ENCODE assay signal across 25 cellular contexts in the genomic region with DNA sequence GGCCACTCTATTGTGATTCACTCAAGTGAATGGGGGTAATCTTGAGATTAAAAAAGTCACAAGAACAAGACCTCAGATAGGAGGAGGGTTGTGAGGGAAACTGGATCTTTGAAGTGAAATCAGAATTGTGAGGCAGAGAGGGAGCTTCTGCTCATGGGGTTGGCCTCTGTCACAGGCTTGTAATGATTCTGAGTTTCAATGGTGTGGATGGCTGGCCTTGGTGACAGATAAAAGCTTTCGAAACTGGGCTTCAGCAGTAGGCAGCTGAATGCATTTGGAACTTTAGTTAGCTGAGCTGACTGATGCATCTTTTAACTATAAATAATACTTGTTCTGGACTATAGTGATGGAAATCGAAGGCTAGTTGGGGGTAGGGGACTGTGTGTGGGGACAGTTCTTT. TPM values are rescaled to one million over a fixed set of nuclear protein-coding genes. Genes with fewer than 3 reads are reported as not detected.
"Had no signal": no experiment of that assay in that cellular context is flagged by ENCODE, and none has a peak within 500 bp of the region (broad histone marks: within the 10 kb centered on the region; RNA-seq: fewer than 3 reads in every experiment).

No MANE protein-coding gene starts in this region.

- H3K4me2 ChIP-seq: smooth muscle cell had no signal

- H3K4me1 ChIP-seq: gastrocnemius medialis, thyroid gland had no signal

- DNase-seq: cortex of kidney; effector memory CD4-positive, alpha-beta T cell; gastrocnemius medialis; heart right ventricle; hypothalamus; islet precursor cell; mammary epithelial cell; mucosa of descending colon; naive thymus-derived CD8-positive, alpha-beta T cell; ovary; right cardiac atrium; stimulated activated CD4-positive, alpha-beta T cell treated with anti-CD3 and anti-CD28 coated beads, Interleukin-4, amount 100 ng/mL, for 1 hour; stimulated activated CD8-positive, alpha-beta memory T cell treated with anti-CD3 and anti-CD28 coated beads, Interleukin-4, amount 100 ng/mL, for 48 hours; stimulated activated naive CD8-positive, alpha-beta T cell treated with anti-CD3 and anti-CD28 coated beads, Interleukin-15, Interleukin-2, amounts not matched to agents 100 U/mL and 50 U/mL, for 24 hours; thyroid gland had no signal

- H3K36me3 ChIP-seq: gastrocnemius medialis, heart right ventricle, ovary, suprapubic skin, thyroid gland had no signal

- H3K27me3 ChIP-seq: gastrocnemius medialis, heart right ventricle, ovary, suprapubic skin, thyroid gland had no signal

- ATAC-seq: esophagus mucosa; gastrocnemius medialis; heart right ventricle; left lobe of liver; mucosa of descending colon; naive thymus-derived CD8-positive, alpha-beta T cell; right cardiac atrium; stimulated activated effector memory CD8-positive, alpha-beta T cell treated with anti-CD3 and anti-CD28 coated beads, Interleukin-12 subunit alpha, Interleukin-12 subunit beta, amount 100 ng/mL, for 72 hours; stimulated activated naive CD8-positive, alpha-beta T cell treated with anti-CD3 and anti-CD28 coated beads, Interleukin-15, Interleukin-2, amounts not matched to agents 100 U/mL and 50 U/mL, for 24 hours had no signal

- H3K27ac Mint-ChIP-seq: progenitor cell of endocrine pancreas; stimulated activated effector memory CD8-positive, alpha-beta T cell treated with anti-CD3 and anti-CD28 coated beads, Interleukin-12 subunit alpha, Interleukin-12 subunit beta, amount 100 ng/mL, for 72 hours; type B pancreatic cell had no signal

- H3K4me1 Mint-ChIP-seq: stimulated activated effector memory CD8-positive, alpha-beta T cell treated with anti-CD3 and anti-CD28 coated beads, Interleukin-12 subunit alpha, Interleukin-12 subunit beta, amount 100 ng/mL, for 72 hours had no signal

- H3K27ac ChIP-seq: gastrocnemius medialis, heart right ventricle, ovary, thyroid gland had no signal

- H3K36me3 Mint-ChIP-seq: stimulated activated effector memory CD8-positive, alpha-beta T cell treated with anti-CD3 and anti-CD28 coated beads, Interleukin-12 subunit alpha, Interleukin-12 subunit beta, amount 100 ng/mL, for 72 hours; type B pancreatic cell had no signal

- H3K9me3 Mint-ChIP-seq: stimulated activated effector memory CD8-positive, alpha-beta T cell treated with anti-CD3 and anti-CD28 coated beads, Interleukin-12 subunit alpha, Interleukin-12 subunit beta, amount 100 ng/mL, for 72 hours had no signal

- H3K4me3 ChIP-seq: gastrocnemius medialis, heart right ventricle, mucosa of descending colon, ovary, smooth muscle cell, suprapubic skin, thyroid gland had no signal

- H3K4me3 Mint-ChIP-seq: naive thymus-derived CD8-positive, alpha-beta T cell; stimulated activated effector memory CD8-positive, alpha-beta T cell treated with anti-CD3 and anti-CD28 coated beads, Interleukin-12 subunit alpha, Interleukin-12 subunit beta, amount 100 ng/mL, for 72 hours; type B pancreatic cell had no signal

- H3K9me3 ChIP-seq: gastrocnemius medialis, heart right ventricle, mucosa of descending colon, ovary, suprapubic skin, thyroid gland had no signal

- H3K27me3 Mint-ChIP-seq: naive thymus-derived CD8-positive, alpha-beta T cell; progenitor cell of endocrine pancreas had no signal

RNA-seq across cellular contexts. Expression of gene TAS2R60, which starts 12.2 kb away (rescaled TPM):
- total RNA-seq: fibroblast of villous mesenchyme, gastrocnemius medialis, heart right ventricle, lower leg skin, progenitor cell of endocrine pancreas, right cardiac atrium, smooth muscle cell, suprapubic skin, thyroid gland had no signal
- polyA plus RNA-seq: heart right ventricle, mammary epithelial cell, neural cell, ovary, right cardiac atrium, smooth muscle cell had no signal

RNA-seq across cellular contexts. Expression of gene TAS2R41, which starts 22.2 kb away (rescaled TPM):
- total RNA-seq: esophagus mucosa, fibroblast of villous mesenchyme, gastrocnemius medialis, mammary epithelial cell, progenitor cell of endocrine pancreas, right cardiac atrium, smooth muscle cell, suprapubic skin, thyroid gland had no signal
- polyA plus RNA-seq: heart right ventricle; mammary epithelial cell; naive thymus-derived CD8-positive, alpha-beta T cell; neural cell; ovary; right cardiac atrium; smooth muscle cell had no signal

RNA-seq across cellular contexts. Expression of gene EPHA1, which starts 46.8 kb away (rescaled TPM):
- total RNA-seq: fibroblast of villous mesenchyme, gastrocnemius medialis had no signal
- polyA plus RNA-seq: neural cell had no signal
